ENCODE assay signal across 15 cellular contexts in genomic region chr21:26124896-26125295, GRCh38. TPM values are rescaled to one million over a fixed set of nuclear protein-coding genes. Genes with fewer than 3 reads are reported as not detected.
DNase-seq lines count a peak whose midpoint lies in the region; ATAC-seq, FAIRE-seq and TF ChIP-seq lines count a peak whose summit lies in the region.
"Had no signal": no experiment of that assay in that cellular context is flagged by ENCODE, and none has a peak within 500 bp of the region (broad histone marks: within the 10 kb centered on the region; RNA-seq: fewer than 3 reads in every experiment).

No MANE protein-coding gene starts in this region.

- FAIRE-seq in HTR-8/SVneo (lab: Jason Lieb, UNC): peak; percentile 54
- no peak for FAIRE-seq in keratinocyte (lab: Jason Lieb, UNC)
- FAIRE-seq: colon had no signal

- peak overlapping the region; percentile 70 for H3K4me2 ChIP-seq in keratinocyte (ENCODE audit: control insufficient read depth, extremely low read depth, insufficient read depth, low read depth, low read length)
- H3K4me2 ChIP-seq: BLaER1 had no signal

- peaks cover 0 to 6% of the 10 kb centered on the region in 2 experiments for H3K36me3 ChIP-seq in keratinocyte (ENCODE audit: control insufficient read depth in 2 of 2, extremely low read depth in 1 of 2, insufficient read depth in 2 of 2, low read length in 2 of 2)
- H3K36me3 ChIP-seq in sigmoid colon: no peaks in the 10 kb centered on the region

- H3K27ac ChIP-seq in keratinocyte (ENCODE audit: control insufficient read depth, insufficient read depth, low read length) (peak overlapping the region; percentile 62), sigmoid colon (peak overlapping the region; percentile 34 to 70 (median 54))
- H3K27ac ChIP-seq: BLaER1 had no signal

- BruUV-seq in MCF 10A (replicated peaks; lab: Mats Ljungman, UMichigan): no TSS peak

- H3K9me1 ChIP-seq in keratinocyte (ENCODE audit: control insufficient read depth, extremely low read depth, insufficient read depth, low read length): no peaks in the 10 kb centered on the region

- H3K27me3 ChIP-seq in keratinocyte (ENCODE audit: control insufficient read depth, extremely low read depth, insufficient read depth, low read length): no peaks in the 10 kb centered on the region
- H3K27me3 ChIP-seq in sigmoid colon: no peaks in the 10 kb centered on the region
- H3K27me3 ChIP-seq: BLaER1 had no signal

- H3K4me1 ChIP-seq in keratinocyte (ENCODE audit: control insufficient read depth, extremely low read depth, insufficient read depth, low read length): peaks cover 70% of the 10 kb centered on the region
- peaks cover 0 to 69% (median 60%) of the 10 kb centered on the region in 4 donors for H3K4me1 ChIP-seq in sigmoid colon

- H3K4me1 Mint-ChIP-seq in MCF 10A (ENCODE audit: insufficient read depth, unreplicated experiment): peaks cover 63% of the 10 kb centered on the region

- no peak for TF ChIP-seq EP300 in sigmoid colon (IDR thresholded peaks at IDR 0.05)

- H3K9me3 ChIP-seq in keratinocyte (ENCODE audit: control insufficient read depth, low read depth, low read length) (no peaks in the 10 kb centered on the region), sigmoid colon (no peaks in the 10 kb centered on the region)
- H3K9me3 ChIP-seq: BLaER1 had no signal

- H3K4me3 Mint-ChIP-seq in MCF 10A (ENCODE audit: unreplicated experiment): peak overlapping the region; percentile 26
- H3K4me3 Mint-ChIP-seq: natural killer cell treated with Interleukin-12 subunit alpha and Interleukin-12 subunit beta and Interleukin-15 and Interleukin-18, amount 100 ng/mL, for 72 hours; T-helper 2 cell treated with Interferon-gamma antibody and Interleukin-4, amounts not matched to agents 5 μg/mL and 100 μg/mL, for 36 hours had no signal

- dilution Hi-C loops in keratinocyte (cut with MboI; ENCODE audit: extremely low pct_ligation_motif_present, low sequenced_read_pairs): no loop called here

- H3K4me3 ChIP-seq in keratinocyte (ENCODE audit: control insufficient read depth in 2 of 3, extremely low read depth in 1 of 3, insufficient read depth in 2 of 3, low read depth in 1 of 3, low read length in 3 of 3) (peak overlapping the region in 2 of 3 experiments; percentile 24 to 50), sigmoid colon (peak overlapping the region in 1 of 4 donors; percentile 4)
- H3K4me3 ChIP-seq: BLaER1 had no signal

- H3K27ac Mint-ChIP-seq in MCF 10A (ENCODE audit: low read depth, unreplicated experiment): peak overlapping the region; percentile 84
- H3K27ac Mint-ChIP-seq: natural killer cell treated with Interleukin-12 subunit alpha and Interleukin-12 subunit beta and Interleukin-15 and Interleukin-18, amount 100 ng/mL, for 72 hours; T-helper 2 cell treated with Interferon-gamma antibody and Interleukin-4, amounts not matched to agents 5 μg/mL and 100 μg/mL, for 36 hours had no signal

- H4K20me1 ChIP-seq in keratinocyte (ENCODE audit: control insufficient read depth, extremely low read depth, insufficient read depth, low read length): peaks cover 22% of the 10 kb centered on the region

- POLR2A ChIA-PET in MCF 10A (lab: Yijun Ruan, JAX): interaction anchor here (0.6 to 10.6 kb wide), 16 partner anchors 13 to 389 kb away, joined by 3 to 260 read pairs (median 3); partner anchors contain the start of gene APP

- intact Hi-C loops in MCF 10A (cut with micrococcal nuclease) (no loop called here), sigmoid colon (cut with DNase I) (no loop called here)

- no peak for ATAC-seq in HG02623 (IDR thresholded peaks at IDR 0.05; ENCODE audit: unreplicated experiment)
- ATAC-seq: natural killer cell treated with Interleukin-12 subunit alpha and Interleukin-12 subunit beta and Interleukin-15 and Interleukin-18, amount 100 ng/mL, for 72 hours had no signal

- H2AFZ ChIP-seq in keratinocyte (ENCODE audit: control insufficient read depth, low read length): no peak overlapping the region

- no peak for TF ChIP-seq POLR2A in sigmoid colon (IDR thresholded peaks at IDR 0.05)

- no peaks in the 10 kb centered on the region for H3K9me3 Mint-ChIP-seq in MCF 10A (ENCODE audit: unreplicated experiment)
- H3K9me3 Mint-ChIP-seq: natural killer cell treated with Interleukin-12 subunit alpha and Interleukin-12 subunit beta and Interleukin-15 and Interleukin-18, amount 100 ng/mL, for 72 hours; T-helper 2 cell treated with Interferon-gamma antibody and Interleukin-4, amounts not matched to agents 5 μg/mL and 100 μg/mL, for 36 hours had no signal

- TF ChIP-seq CTCF in MCF 10A (IDR thresholded peaks at IDR 0.05; ENCODE audit: unreplicated experiment): no peak
- no peak for TF ChIP-seq CTCF in keratinocyte (optimal IDR thresholded peaks at IDR 0.05 in 1 of 3, IDR thresholded peaks at IDR 0.05 in 1 of 3, conservative IDR thresholded peaks at IDR 0.05 in 1 of 3; ENCODE audit: extremely low read depth in 1 of 3, insufficient read depth in 2 of 3, low read length in 3 of 3)
- TF ChIP-seq CTCF in sigmoid colon (IDR thresholded peaks at IDR 0.05): no peak

- CTCF ChIA-PET in MCF 10A (lab: Yijun Ruan, JAX): interaction anchor here (0.6 to 1.9 kb wide), 3 partner anchors 22 to 46 kb away, joined by 3 to 6 read pairs (median 4); partner anchors contain the start of gene APP

- peaks cover 96% of the 10 kb centered on the region for H3K79me2 ChIP-seq in keratinocyte (ENCODE audit: control insufficient read depth, insufficient read depth, low read length)

- H3K27me3 Mint-ChIP-seq in MCF 10A (ENCODE audit: insufficient read depth, unreplicated experiment): no peaks in the 10 kb centered on the region

- WGBS in sigmoid colon, 2 donors: 48 to 77% methylated on average over 7 of the region's 7 CpGs

- DNase-seq in HTR-8/SVneo (ENCODE audit: insufficient read length, low spot score) (no peak), MCF 10A (ENCODE audit: unreplicated experiment) (peak; percentile 7), keratinocyte (ENCODE audit: low read depth, low spot score) (no peak), sigmoid colon (no peak), ureter (ENCODE audit: low spot score) (no peak), GF-D8 (lab: John Stamatoyannopoulos, UW) (no peak)
- DNase-seq in activated CD4-positive, alpha-beta T cell treated with anti-CD3 and anti-CD28 coated beads, Interleukin-2, amount 50 U/mL, for 48 hours: no peak
- DNase-seq: activated CD8-positive, alpha-beta memory T cell treated with anti-CD3 and anti-CD28 coated beads, Interleukin-2, amount 50 U/mL, for 4 hours; NCI-H1092 treated with DMSO at 0.1 percent for 48 hours; NCI-H774 had no signal

- peaks cover 7% of the 10 kb centered on the region for H3K36me3 Mint-ChIP-seq in MCF 10A (ENCODE audit: insufficient read depth, unreplicated experiment)
- H3K36me3 Mint-ChIP-seq: natural killer cell treated with Interleukin-12 subunit alpha and Interleukin-12 subunit beta and Interleukin-15 and Interleukin-18, amount 100 ng/mL, for 72 hours had no signal

- peak overlapping the region; percentile 25 for H3K9ac ChIP-seq in keratinocyte (ENCODE audit: control insufficient read depth, extremely low read depth, insufficient read depth, low read length)
- H3K9ac ChIP-seq: BLaER1 had no signal

RNA-seq across cellular contexts. Expression of gene APP, which starts 45.7 kb away (rescaled TPM):
- total RNA-seq in MCF 10A (2022) (459 and 472 TPM in 2 replicates), sigmoid colon (100 to 1,000 TPM; 239 to 355 (median 299) TPM), ureter (491 TPM)
- polyA plus RNA-seq in keratinocyte (1,015 to 1,448 TPM (median 1,185 TPM) in 3 replicates), sigmoid colon (100 to 1,000 TPM in 1 of 3 donors, 10 to 100 TPM in 2; 71.7 to 270 (median 85.9) TPM)
- polyA plus RNA-seq in keratinocyte (2011; ENCODE audit: low read depth): 1,793 TPM
- polyA plus RNA-seq in keratinocyte (2011; cell fraction: cytosol; rRNA removed): 533 and 538 TPM in 2 replicates
- 3,620 and 3,834 TPM in 2 replicates for polyA plus RNA-seq in keratinocyte (2011; cell fraction: nucleus; rRNA removed)
- polyA plus RNA-seq in keratinocyte (2012; ENCODE audit: low replicate concordance): 892 and 931 TPM in 2 replicates
- polyA minus RNA-seq in keratinocyte: 975 to 1,428 TPM (median 1,262 TPM) in 3 replicates
- 644 TPM for polyA minus RNA-seq in keratinocyte (2011; cell fraction: cytosol; rRNA and poly(A)+ RNA removed)
- 2,331 and 3,661 TPM in 2 replicates for polyA minus RNA-seq in keratinocyte (2011; cell fraction: nucleus; rRNA and poly(A)+ RNA removed)
